ENCODE assay signal across 13 cellular contexts in genomic region chr4:41202356-41202755, GRCh38. TPM values are rescaled to one million over a fixed set of nuclear protein-coding genes. Genes with fewer than 3 reads are reported as not detected.
"Had no signal": no experiment of that assay in that cellular context is flagged by ENCODE, and none has a peak within 500 bp of the region (broad histone marks: within the 10 kb centered on the region; RNA-seq: fewer than 3 reads in every experiment).

No MANE protein-coding gene starts in this region.

- H3K9me3 Mint-ChIP-seq: activated T-helper 1 cell treated with anti-CD3 and anti-CD28 coated beads, Interleukin-12 subunit alpha, Interleukin-12 subunit beta, Interleukin-2, Interleukin-4 antibody, amounts not matched to agents 30 ng/mL and 10 ng/mL and 1 ng/mL, durations not matched to agents 14 hours and 24 hours and 36 hours; nephron progenitor cell; stimulated activated memory B cell treated with anti-CD40 and anti-IgM and Interleukin-4, amounts not matched to agents 10 μg/mL and 1 μg/mL and 100 μg/mL, for 72 hours had no signal

- FAIRE-seq: colon had no signal

- H3K27ac Mint-ChIP-seq: activated T-helper 1 cell treated with anti-CD3 and anti-CD28 coated beads, Interleukin-12 subunit alpha, Interleukin-12 subunit beta, Interleukin-2, Interleukin-4 antibody, amounts not matched to agents 30 ng/mL and 10 ng/mL and 1 ng/mL, durations not matched to agents 14 hours and 24 hours and 36 hours; effector memory CD8-positive, alpha-beta T cell; nephron progenitor cell; stimulated activated memory B cell treated with anti-CD40 and anti-IgM and Interleukin-4, amounts not matched to agents 10 μg/mL and 1 μg/mL and 100 μg/mL, for 72 hours had no signal

- H3K4me3 Mint-ChIP-seq: activated T-helper 1 cell treated with anti-CD3 and anti-CD28 coated beads, Interleukin-12 subunit alpha, Interleukin-12 subunit beta, Interleukin-2, Interleukin-4 antibody, amounts not matched to agents 30 ng/mL and 10 ng/mL and 1 ng/mL, durations not matched to agents 14 hours and 24 hours and 36 hours; effector memory CD8-positive, alpha-beta T cell; nephron progenitor cell; stimulated activated memory B cell treated with anti-CD40 and anti-IgM and Interleukin-4, amounts not matched to agents 10 μg/mL and 1 μg/mL and 100 μg/mL, for 72 hours had no signal

- H3K27ac ChIP-seq: SK-N-MC had no signal

- DNase-seq: activated CD4-positive, CD25-positive, alpha-beta regulatory T cell treated with anti-CD3 and anti-CD28 coated beads, Interleukin-2, amount 50 U/mL, for 72 hours; activated naive CD4-positive, alpha-beta T cell treated with Interleukin-2 at 50 U/mL for 16 hours; effector memory CD8-positive, alpha-beta T cell; hypothalamus; nephron progenitor cell; occipital lobe; stimulated activated CD4-positive, alpha-beta T cell treated with anti-CD3 and anti-CD28 coated beads, Interleukin-2, amount 100 ng/mL, for 48 hours; trophoblast cell had no signal

- ATAC-seq: effector memory CD8-positive, alpha-beta T cell; stimulated activated memory B cell treated with anti-CD40 and anti-IgM and Interleukin-4, amounts not matched to agents 10 μg/mL and 1 μg/mL and 100 μg/mL, for 72 hours had no signal

- H3K36me3 Mint-ChIP-seq: stimulated activated memory B cell treated with anti-CD40 and anti-IgM and Interleukin-4, amounts not matched to agents 10 μg/mL and 1 μg/mL and 100 μg/mL, for 72 hours had no signal

- H3K4me3 ChIP-seq: SK-N-MC had no signal

- H3K4me1 Mint-ChIP-seq: stimulated activated memory B cell treated with anti-CD40 and anti-IgM and Interleukin-4, amounts not matched to agents 10 μg/mL and 1 μg/mL and 100 μg/mL, for 72 hours had no signal

RNA-seq across cellular contexts. Expression of gene UCHL1, which starts 54.4 kb away (rescaled TPM):
- total RNA-seq: T-helper 1 cell treated with Interleukin-12 subunit alpha and Interleukin-12 subunit beta and Interleukin-4 antibody, amounts not matched to agents 30 ng/mL and 1 ng/mL, for 36 hours had no signal
